8 cellular contexts compared by ENCODE assay signal in genomic region chr5:64766934-64767333, GRCh38. TPM values are rescaled to one million over a fixed set of nuclear protein-coding genes. Genes with fewer than 3 reads are reported as not detected.
DNase-seq lines count a peak whose midpoint lies in the region; ATAC-seq, FAIRE-seq and TF ChIP-seq lines count a peak whose summit lies in the region.

No MANE protein-coding gene starts in this region.

- H3K9me3 ChIP-seq in HepG2 (ENCODE audit: low read length) (no peaks in the 10 kb centered on the region), right lobe of liver (no peaks in the 10 kb centered on the region)

- H3K27ac Mint-ChIP-seq in activated naive CD8-positive, alpha-beta T cell treated with anti-CD3 and anti-CD28 coated beads, Interleukin-2, amount 10 ng/mL, durations not matched to agents 7 days and 5 days, result no peak overlapping the region
- H3K27ac Mint-ChIP-seq in memory B cell, result peak overlapping the region; percentile 48

- FAIRE-seq in HepG2 (lab: Jason Lieb, UNC), result no peak

- CTCF ChIA-PET in HepG2 (lab: Yijun Ruan, JAX; ENCODE audit: low intra/inter-chr PET ratio, low total read pairs), result no interaction called here

- H3K27me3 Mint-ChIP-seq in activated naive CD8-positive, alpha-beta T cell treated with anti-CD3 and anti-CD28 coated beads, Interleukin-2, amount 10 ng/mL, durations not matched to agents 7 days and 5 days, result no peaks in the 10 kb centered on the region
- H3K27me3 Mint-ChIP-seq in memory B cell, result no peaks in the 10 kb centered on the region

- peak overlapping the region; percentile 97 for H3K4me3 Mint-ChIP-seq in activated naive CD8-positive, alpha-beta T cell treated with anti-CD3 and anti-CD28 coated beads, Interleukin-2, amount 10 ng/mL, durations not matched to agents 7 days and 5 days
- peak overlapping the region; percentile 44 for H3K4me3 Mint-ChIP-seq in memory B cell

- H3K9ac ChIP-seq in HepG2 (ENCODE audit: insufficient read depth, low read depth, low read length), result peak overlapping the region; percentile 97; the same call in 1 of the 2 replicates

- ATAC-seq in HepG2, result no peak
- no peak for ATAC-seq in right lobe of liver
- ATAC-seq in activated naive CD8-positive, alpha-beta T cell treated with anti-CD3 and anti-CD28 coated beads, Interleukin-2, amount 10 ng/mL, durations not matched to agents 7 days and 5 days (ENCODE audit: low read depth), result no peak
- ATAC-seq in memory B cell (ENCODE audit: low read depth), result no peak
- ATAC-seq in HG03108 (IDR thresholded peaks at IDR 0.05; ENCODE audit: unreplicated experiment), result no peak

- H3K4me3 ChIP-seq in HepG2 (replicated peaks in 1 of 3; ENCODE audit: insufficient read depth in 1 of 3, low read depth in 2 of 3, low read length in 3 of 3), result peak overlapping the region; percentile 91 to 99 (median 98); a peak in 5 of 6 replicates
- H3K4me3 ChIP-seq in right lobe of liver, result peak overlapping the region in 1 of 3 donors; percentile 93

- no peak for TF ChIP-seq RAD21 in HepG2 (CRISPR knock-in tag; IDR thresholded peaks at IDR 0.05)

- 91% methylated on average over 2 of the region's 2 CpGs for WGBS in HepG2 (ENCODE audit: low lambda C conversion rate)
- WGBS in right lobe of liver (ENCODE audit: insufficient coverage, low coverage, low lambda C conversion rate, missing lambda C conversion rate), result 66% methylated on average over 2 of the region's 2 CpGs

- H3K27me3 ChIP-seq in HepG2 (ENCODE audit: control insufficient read depth in 1 of 2, insufficient read depth in 2 of 2, low read length in 2 of 2), result no peaks in the 10 kb centered on the region; a peak in 1 of 5 replicates
- no peaks in the 10 kb centered on the region for H3K27me3 ChIP-seq in right lobe of liver

- intact Hi-C loops in HepG2 (cut with micrococcal nuclease; ENCODE audit: unreplicated experiment) (loop anchor here (5.0 kb wide), 1 partner anchor 130 kb away; no protein-coding TSS in a partner anchor), right lobe of liver (cut with DNase I) (no loop called here)

- no peak for TF ChIP-seq EP300 in HepG2 (IDR thresholded peaks at IDR 0.05; ENCODE audit: low read depth in 2 of 2, low read length in 2 of 2)
- no peak for TF ChIP-seq EP300 in HepG2 (CRISPR knock-in tag; IDR thresholded peaks at IDR 0.05; ENCODE audit: borderline replicate concordance)

- TF ChIP-seq CTCF in HepG2 (CRISPR knock-in tag; IDR thresholded peaks at IDR 0.05) (no peak), right lobe of liver (IDR thresholded peaks at IDR 0.05) (no peak)

- H2AFZ ChIP-seq in HepG2 (ENCODE audit: low read length), result no peak overlapping the region

- H4K20me1 ChIP-seq in HepG2 (ENCODE audit: insufficient read depth, low read length), result no peaks in the 10 kb centered on the region

- peak overlapping the region; percentile 93 for H3K4me2 ChIP-seq in HepG2 (ENCODE audit: low read depth, low read length)

- peaks cover 39% of the 10 kb centered on the region for H3K4me1 ChIP-seq in HepG2 (ENCODE audit: insufficient read depth, low read length)
- H3K4me1 ChIP-seq in right lobe of liver, result peaks cover 0 to 29% (median 17%) of the 10 kb centered on the region in 4 donors

- peaks cover 9% of the 10 kb centered on the region for H3K36me3 Mint-ChIP-seq in activated naive CD8-positive, alpha-beta T cell treated with anti-CD3 and anti-CD28 coated beads, Interleukin-2, amount 10 ng/mL, durations not matched to agents 7 days and 5 days
- H3K36me3 Mint-ChIP-seq in memory B cell, result peaks cover 6% of the 10 kb centered on the region

- no TSS peak for BruUV-seq in HepG2 (replicated peaks; lab: Mats Ljungman, UMichigan)

- H3K27ac ChIP-seq in HepG2 (ENCODE audit: extremely low read length, insufficient read depth, low read length), result no peak overlapping the region
- H3K27ac ChIP-seq in right lobe of liver, result no peak overlapping the region

- DNase-seq in HepG2 (ENCODE audit: low spot score) (no peak), right lobe of liver (no peak), memory B cell (ENCODE audit: low spot score in 2 of 2) (no peak), NCI-H524 (lab: John Stamatoyannopoulos, UW) (no peak), superior temporal gyrus (ENCODE audit: extremely low spot score) (no peak), Ammon's horn (ENCODE audit: low spot score) (no peak)
- DNase-seq in activated naive CD8-positive, alpha-beta T cell treated with anti-CD3 and anti-CD28 coated beads, Interleukin-2, amount 10 ng/mL, durations not matched to agents 7 days and 5 days, result no peak

- no peaks in the 10 kb centered on the region for H3K9me3 Mint-ChIP-seq in activated naive CD8-positive, alpha-beta T cell treated with anti-CD3 and anti-CD28 coated beads, Interleukin-2, amount 10 ng/mL, durations not matched to agents 7 days and 5 days
- H3K9me3 Mint-ChIP-seq in memory B cell, result no peaks in the 10 kb centered on the region

- peaks cover 23% of the 10 kb centered on the region for H3K4me1 Mint-ChIP-seq in activated naive CD8-positive, alpha-beta T cell treated with anti-CD3 and anti-CD28 coated beads, Interleukin-2, amount 10 ng/mL, durations not matched to agents 7 days and 5 days
- peaks cover 23% of the 10 kb centered on the region for H3K4me1 Mint-ChIP-seq in memory B cell

- peaks cover 63% of the 10 kb centered on the region for H3K79me2 ChIP-seq in HepG2 (ENCODE audit: insufficient read depth, low read length)

- H3K36me3 ChIP-seq in HepG2 (replicated peaks in 1 of 2; ENCODE audit: control insufficient read depth in 1 of 2, insufficient read depth in 2 of 2, low read length in 2 of 2), result peaks cover 0 to 22% of the 10 kb centered on the region in 2 experiments; a peak in 1 of 5 replicates
- H3K36me3 ChIP-seq in right lobe of liver, result peaks cover 0 to 5% (median 0%) of the 10 kb centered on the region in 4 donors

- POLR2A ChIA-PET in HepG2 (lab: Yijun Ruan, JAX), result no interaction called here
- POLR2A ChIA-PET in activated naive CD8-positive, alpha-beta T cell treated with anti-CD3 and anti-CD28 coated beads, Interleukin-2, amount 10 ng/mL, durations not matched to agents 7 days and 5 days (lab: Charles Lee), result no interaction called here

- no peak for TF ChIP-seq POLR2A in HepG2 (IDR thresholded peaks at IDR 0.05; ENCODE audit: insufficient read depth in 1 of 2, low read depth in 2 of 2, low read length in 2 of 2)
- no peak for TF ChIP-seq POLR2A in right lobe of liver (IDR thresholded peaks at IDR 0.05)

- in situ Hi-C loops in HepG2 (cut with HindIII; ENCODE audit: extremely low pct_ligation_motif_present, low pct_unique_long_range_greater_than_20kb), result no loop called here

RNA-seq across cellular contexts. Expression of gene SREK1IP1, which starts 1.6 kb away (rescaled TPM):
- total RNA-seq in HepG2 (2016; rRNA removed; fragmentation: Illumina TruSeq; extraction: Trizol) (16.5 and 28.7 TPM in 2 replicates), right lobe of liver (1 to 10 TPM; 4.2 to 9.9 (median 7.3) TPM)
- total RNA-seq in HepG2 (2016; cell fraction: cytosol; rRNA removed; fragmentation: Illumina TruSeq; extraction: Trizol; ENCODE audit: low read depth), result 6.4 and 6.6 TPM in 2 replicates
- 17.0 and 29.2 TPM in 2 replicates for total RNA-seq in HepG2 (2016; cell fraction: insoluble cytoplasmic fraction; rRNA removed; fragmentation: Illumina TruSeq; extraction: Trizol)
- 7.9 and 10.2 TPM in 2 replicates for total RNA-seq in HepG2 (2016; cell fraction: membrane; rRNA removed; fragmentation: Illumina TruSeq; extraction: Trizol)
- total RNA-seq in HepG2 (2016; cell fraction: nucleus; rRNA removed; fragmentation: Illumina TruSeq; extraction: Trizol), result 8.1 and 8.2 TPM in 2 replicates
- polyA plus RNA-seq in HepG2 (2011; rRNA removed), result 3.1 and 3.4 TPM in 2 replicates
- 2.2 and 2.4 TPM in 2 replicates for polyA plus RNA-seq in HepG2 (2011; cell fraction: cytosol; rRNA removed)
- polyA plus RNA-seq in HepG2 (2011; cell fraction: nucleus; rRNA removed), result 1.6 and 2.1 TPM in 2 replicates
- 6.5 TPM in 2 replicates for polyA plus RNA-seq in HepG2 (2012)
- 8.4 and 10.6 TPM in 2 replicates for polyA plus RNA-seq in HepG2 (2016; cell fraction: cytosol; fragmentation: Illumina TruSeq; extraction: Trizol; ENCODE audit: low read depth)
- 29.2 and 29.3 TPM in 2 replicates for polyA plus RNA-seq in HepG2 (2016; cell fraction: insoluble cytoplasmic fraction; fragmentation: Illumina TruSeq; extraction: Trizol; ENCODE audit: low read depth)
- polyA plus RNA-seq in HepG2 (2016; cell fraction: membrane; fragmentation: Illumina TruSeq; extraction: Trizol; ENCODE audit: low read depth), result 5.6 and 7.3 TPM in 2 replicates
- polyA plus RNA-seq in HepG2 (2016; cell fraction: nucleus; fragmentation: Illumina TruSeq; extraction: Trizol; ENCODE audit: insufficient read depth, low read depth), result 11.1 and 13.0 TPM in 2 replicates
- polyA minus RNA-seq in HepG2 (2011; rRNA and poly(A)+ RNA removed; ENCODE audit: low replicate concordance), result 1.8 and 5.9 TPM in 2 replicates
- polyA minus RNA-seq in HepG2 (2011; cell fraction: cytosol; rRNA and poly(A)+ RNA removed), result 4.6 and 6.5 TPM in 2 replicates
- polyA minus RNA-seq in HepG2 (2011; cell fraction: nucleus; rRNA and poly(A)+ RNA removed), result 7.6 and 9.9 TPM in 2 replicates
- 10 to 100 TPM; 19.0 to 20.6 TPM for total RNA-seq in activated naive CD8-positive, alpha-beta T cell treated with anti-CD3 and anti-CD28 coated beads, Interleukin-2, amount 10 ng/mL, durations not matched to agents 7 days and 5 days

RNA-seq across cellular contexts. Expression of gene CWC27, which starts 1.8 kb away (rescaled TPM):
- total RNA-seq in HepG2 (2016; rRNA removed; fragmentation: Illumina TruSeq; extraction: Trizol), result 25.7 and 38.1 TPM in 2 replicates
- 9.0 and 10.5 TPM in 2 replicates for total RNA-seq in HepG2 (2016; cell fraction: cytosol; rRNA removed; fragmentation: Illumina TruSeq; extraction: Trizol; ENCODE audit: low read depth)
- 24.5 and 37.3 TPM in 2 replicates for total RNA-seq in HepG2 (2016; cell fraction: insoluble cytoplasmic fraction; rRNA removed; fragmentation: Illumina TruSeq; extraction: Trizol)
- 16.0 TPM in 2 replicates for total RNA-seq in HepG2 (2016; cell fraction: membrane; rRNA removed; fragmentation: Illumina TruSeq; extraction: Trizol)
- 27.6 and 28.3 TPM in 2 replicates for total RNA-seq in HepG2 (2016; cell fraction: nucleus; rRNA removed; fragmentation: Illumina TruSeq; extraction: Trizol)
- polyA plus RNA-seq in HepG2 (2011; rRNA removed), result 10.7 and 21.1 TPM in 2 replicates
- 7.0 and 11.2 TPM in 2 replicates for polyA plus RNA-seq in HepG2 (2011; cell fraction: cytosol; rRNA removed)
- polyA plus RNA-seq in HepG2 (2011; cell fraction: nucleus; rRNA removed), result 2.7 and 5.7 TPM in 2 replicates
- 13.9 and 22.8 TPM in 2 replicates for polyA plus RNA-seq in HepG2 (2012)
- 7.9 and 9.2 TPM in 2 replicates for polyA plus RNA-seq in HepG2 (2016; cell fraction: cytosol; fragmentation: Illumina TruSeq; extraction: Trizol; ENCODE audit: low read depth)
- 46.6 and 49.1 TPM in 2 replicates for polyA plus RNA-seq in HepG2 (2016; cell fraction: insoluble cytoplasmic fraction; fragmentation: Illumina TruSeq; extraction: Trizol; ENCODE audit: low read depth)
- 11.2 and 12.2 TPM in 2 replicates for polyA plus RNA-seq in HepG2 (2016; cell fraction: membrane; fragmentation: Illumina TruSeq; extraction: Trizol; ENCODE audit: low read depth)
- polyA plus RNA-seq in HepG2 (2016; cell fraction: nucleus; fragmentation: Illumina TruSeq; extraction: Trizol; ENCODE audit: insufficient read depth, low read depth), result 17.9 and 20.2 TPM in 2 replicates
- polyA minus RNA-seq in HepG2 (2011; rRNA and poly(A)+ RNA removed; ENCODE audit: low replicate concordance), result 12.9 and 15.6 TPM in 2 replicates
- polyA minus RNA-seq in HepG2 (2011; cell fraction: cytosol; rRNA and poly(A)+ RNA removed), result 9.8 and 14.3 TPM in 2 replicates
- polyA minus RNA-seq in HepG2 (2011; cell fraction: nucleus; rRNA and poly(A)+ RNA removed), result 58.7 and 70.8 TPM in 2 replicates
- total RNA-seq in right lobe of liver, result 1 to 10 TPM; 5.8 to 7.3 (median 6.8) TPM
- total RNA-seq in activated naive CD8-positive, alpha-beta T cell treated with anti-CD3 and anti-CD28 coated beads, Interleukin-2, amount 10 ng/mL, durations not matched to agents 7 days and 5 days, result 10 to 100 TPM; 20.3 to 23.0 TPM
